9 cellular contexts compared by ENCODE assay signal in genomic region chr4:153156263-153156662, GRCh38.
DNase-seq lines count a peak whose midpoint lies in the region; ATAC-seq and TF ChIP-seq lines count a peak whose summit lies in the region.
"Had no signal": no experiment of that assay in that cellular context is flagged by ENCODE, and none has a peak within 500 bp of the region (broad histone marks: within the 10 kb centered on the region; RNA-seq: fewer than 3 reads in every experiment).

No MANE protein-coding gene starts in this region.

- peaks cover 21% of the 10 kb centered on the region for H3K79me2 ChIP-seq in Loucy (ENCODE audit: insufficient read depth, low read length)

- ATAC-seq in HG02840 (IDR thresholded peaks at IDR 0.05; ENCODE audit: low FRiP score, unreplicated experiment), result no peak

- H3F3A ChIP-seq in Loucy (ENCODE audit: low read depth), result no peaks in the 10 kb centered on the region; the same call in 1 of the 2 replicates

- H3K4me1 ChIP-seq in Loucy (ENCODE audit: insufficient read depth, low read length, poor library complexity, severe bottlenecking), result peaks cover 70% of the 10 kb centered on the region

- no peaks in the 10 kb centered on the region for H3K9me3 ChIP-seq in Loucy (ENCODE audit: insufficient read depth, low read depth, low read length)

- H3K9me2 ChIP-seq in Loucy (replicated peaks; ENCODE audit: low read depth, low read length), result no peaks in the 10 kb centered on the region

- no peaks in the 10 kb centered on the region for H3K27me3 ChIP-seq in Loucy (ENCODE audit: insufficient read depth, low read length, poor library complexity, severe bottlenecking)

- DNase-seq in DMS 273 (lab: John Stamatoyannopoulos, UW; ENCODE audit: unreplicated experiment) (peak; percentile 3), DMS 273 treated with DMSO at 0.1 percent for 48 hours (lab: John Stamatoyannopoulos, UW) (no peak), midbrain (lab: John Stamatoyannopoulos, UW) (peak; percentile 26), SW 1271 (lab: John Stamatoyannopoulos, UW) (no peak), NCI-H1417 treated with DMSO at 0.1 percent for 48 hours (lab: John Stamatoyannopoulos, UW) (no peak)
- DNase-seq in activated CD4-positive, alpha-beta T cell treated with anti-CD3 and anti-CD28 coated beads, Interleukin-2, amount 50 U/mL, for 4 hours, result peak; percentile 15 to 18
- DNase-seq: activated CD8-positive, alpha-beta memory T cell treated with anti-CD3 and anti-CD28 coated beads, Interleukin-2, amount 50 U/mL, for 4 hours had no signal

- peak overlapping the region; percentile 77 for H3K4me2 ChIP-seq in Loucy (ENCODE audit: low read depth, low read length, poor library complexity, severe bottlenecking)

- peak; percentile 74 for TF ChIP-seq CTCF in Loucy (conservative IDR thresholded peaks at IDR 0.05; ENCODE audit: low read length)

- 0 out of 2 replicates have a peak overlapping the region, but pooled peaks have one; percentile 44 for H2AFZ ChIP-seq in Loucy (ENCODE audit: low read length)

- peak overlapping the region; percentile 37 for H3K4me3 ChIP-seq in Loucy (ENCODE audit: low read length, poor library complexity, severe bottlenecking)

- no peaks in the 10 kb centered on the region for H4K20me1 ChIP-seq in Loucy (ENCODE audit: insufficient read depth, low read length, poor library complexity, severe bottlenecking)

- no peaks in the 10 kb centered on the region for H3K36me3 ChIP-seq in Loucy (ENCODE audit: insufficient read depth, low read length)

- H3K9ac ChIP-seq in Loucy (ENCODE audit: low read depth, low read length, poor library complexity, severe bottlenecking), result peak overlapping the region; percentile 65

Comparison
In these comparisons a context has a peak if more than half of its experiments do, and no peak if none do; other contexts are left out.
1. DNase-seq: peak in DMS 273 (single experiment), activated CD4-positive, alpha-beta T cell treated with anti-CD3 and anti-CD28 coated beads, Interleukin-2, amount 50 U/mL, for 4 hours (2 of 2) and midbrain (single experiment); none in DMS 273 treated with DMSO at 0.1 percent for 48 hours (single experiment), SW 1271 (0 of 2) and NCI-H1417 treated with DMSO at 0.1 percent for 48 hours (single experiment).